ENCODE assay signal across 26 cellular contexts in the genomic region with DNA sequence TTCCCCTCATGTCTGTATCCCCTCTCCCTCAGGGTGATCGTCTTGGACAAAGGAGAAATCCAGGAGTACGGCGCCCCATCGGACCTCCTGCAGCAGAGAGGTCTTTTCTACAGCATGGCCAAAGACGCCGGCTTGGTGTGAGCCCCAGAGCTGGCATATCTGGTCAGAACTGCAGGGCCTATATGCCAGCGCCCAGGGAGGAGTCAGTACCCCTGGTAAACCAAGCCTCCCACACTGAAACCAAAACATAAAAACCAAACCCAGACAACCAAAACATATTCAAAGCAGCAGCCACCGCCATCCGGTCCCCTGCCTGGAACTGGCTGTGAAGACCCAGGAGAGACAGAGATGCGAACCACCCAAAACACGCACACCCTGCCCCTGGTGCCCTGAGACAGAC.
A peak's percentile ranks its signal among the peaks of the same experiment; 100 is the strongest.
DNase-seq lines count a peak whose midpoint lies in the region; ATAC-seq and TF ChIP-seq lines count a peak whose summit lies in the region.
"Had no signal": no experiment of that assay in that cellular context is flagged by ENCODE, and none has a peak within 500 bp of the region (broad histone marks: within the 10 kb centered on the region; RNA-seq: fewer than 3 reads in every experiment).

No MANE protein-coding gene starts in this region.

- no peaks in the 10 kb centered on the region for H3K79me1 ChIP-seq in H9 (ENCODE audit: insufficient read depth, low read depth, low read length, poor library complexity, severe bottlenecking)

- H2BK20ac ChIP-seq in H9 (ENCODE audit: low read depth, low read length, poor library complexity, severe bottlenecking): no peak overlapping the region

- no peak overlapping the region for H3K4me3 Mint-ChIP-seq in activated CD4-positive, alpha-beta T cell treated with anti-CD3 and anti-CD28 coated beads, Interleukin-2, amount 10 ng/mL, durations not matched to agents 7 days and 5 days
- H3K4me3 Mint-ChIP-seq in activated CD4-positive, alpha-beta T cell treated with anti-CD3 and anti-CD28 coated beads, Interleukin-2, amount 10 ng/mL, durations not matched to agents 24 days and 14 days: no peak overlapping the region
- H3K4me3 Mint-ChIP-seq in H9: no peak overlapping the region; a peak in 1 of 5 replicates
- H3K4me3 Mint-ChIP-seq: CD4-positive, alpha-beta memory T cell had no signal

- H3K4me2 ChIP-seq in H9 (ENCODE audit: insufficient read depth, insufficient read length, low read length): no peak overlapping the region

- no peak overlapping the region for H3T11ph ChIP-seq in H9 (ENCODE audit: low read length)

- H2AK5ac ChIP-seq in H9 (ENCODE audit: insufficient read length, low read length): no peak overlapping the region

- CTCF ChIA-PET in activated CD4-positive, alpha-beta T cell treated with anti-CD3 and anti-CD28 coated beads, Interleukin-2, amount 10 ng/mL, durations not matched to agents 7 days and 5 days (lab: Charles Lee): no interaction called here

- H3K4ac ChIP-seq in H9 (ENCODE audit: low read depth, low read length): no peak overlapping the region

- no peak overlapping the region for H2BK12ac ChIP-seq in H9 (ENCODE audit: insufficient read length, low read depth, low read length)

- H3K9ac ChIP-seq in H9 (ENCODE audit: extremely low read depth, insufficient read length, low read length): no peak overlapping the region
- no peak overlapping the region for H3K9ac ChIP-seq in stomach smooth muscle (ENCODE audit: low read length in 2 of 2)

- H2AFZ ChIP-seq in H9 (ENCODE audit: low read length): no peak overlapping the region

- POLR2A ChIA-PET in activated CD4-positive, alpha-beta T cell treated with anti-CD3 and anti-CD28 coated beads, Interleukin-2, amount 10 ng/mL, durations not matched to agents 7 days and 5 days (lab: Charles Lee): no interaction called here

- no peak overlapping the region for H3K18ac ChIP-seq in H9 (ENCODE audit: insufficient read length, low read depth, low read length)

- no peaks in the 10 kb centered on the region for H3K79me2 ChIP-seq in H9 (ENCODE audit: insufficient read depth, low read length)

- no peak for TF ChIP-seq CTCF in H9 (conservative IDR thresholded peaks at IDR 0.05)

- H2BK15ac ChIP-seq in H9 (ENCODE audit: low read depth, low read length): no peak overlapping the region

- no peaks in the 10 kb centered on the region for H3K27me3 Mint-ChIP-seq in activated CD4-positive, alpha-beta T cell treated with anti-CD3 and anti-CD28 coated beads, Interleukin-2, amount 10 ng/mL, durations not matched to agents 7 days and 5 days
- H3K27me3 Mint-ChIP-seq in activated CD4-positive, alpha-beta T cell treated with anti-CD3 and anti-CD28 coated beads, Interleukin-2, amount 10 ng/mL, durations not matched to agents 24 days and 14 days: no peaks in the 10 kb centered on the region
- peaks cover 1% of the 10 kb centered on the region; the same call in 1 of the 2 replicates for H3K27me3 Mint-ChIP-seq in H9 (ENCODE audit: low read depth)
- H3K27me3 Mint-ChIP-seq: CD4-positive, alpha-beta memory T cell had no signal

- H3K14ac ChIP-seq in H9 (ENCODE audit: insufficient read depth, low read length): no peak overlapping the region

- H3K23me2 ChIP-seq in H9 (ENCODE audit: insufficient read length, low read depth, low read length, poor library complexity, severe bottlenecking): no peaks in the 10 kb centered on the region

- H3K23ac ChIP-seq in H9 (ENCODE audit: insufficient read length, low read depth, low read length): no peak overlapping the region

- H3K36me3 Mint-ChIP-seq in activated CD4-positive, alpha-beta T cell treated with anti-CD3 and anti-CD28 coated beads, Interleukin-2, amount 10 ng/mL, durations not matched to agents 7 days and 5 days (ENCODE audit: low read depth): peaks cover 40% of the 10 kb centered on the region
- peaks cover 60% of the 10 kb centered on the region for H3K36me3 Mint-ChIP-seq in activated CD4-positive, alpha-beta T cell treated with anti-CD3 and anti-CD28 coated beads, Interleukin-2, amount 10 ng/mL, durations not matched to agents 24 days and 14 days (ENCODE audit: low read depth)
- peaks cover 30 to 76% (median 70%) of the 10 kb centered on the region in 3 experiments; a peak in 6 of 7 replicates for H3K36me3 Mint-ChIP-seq in H9 (ENCODE audit: insufficient read depth in 1 of 3, low read depth in 3 of 3)

- peak overlapping the region; percentile 5 for H3K27ac Mint-ChIP-seq in activated CD4-positive, alpha-beta T cell treated with anti-CD3 and anti-CD28 coated beads, Interleukin-2, amount 10 ng/mL, durations not matched to agents 7 days and 5 days
- H3K27ac Mint-ChIP-seq in activated CD4-positive, alpha-beta T cell treated with anti-CD3 and anti-CD28 coated beads, Interleukin-2, amount 10 ng/mL, durations not matched to agents 24 days and 14 days: no peak overlapping the region
- peak overlapping the region in 2 of 3 experiments; percentile 28 to 65; a peak in 2 of 7 replicates for H3K27ac Mint-ChIP-seq in H9

- no peak overlapping the region for H4K8ac ChIP-seq in H9 (replicated peaks; ENCODE audit: insufficient read length, low read depth, low read length)

- H3K9me3 ChIP-seq in H9 (ENCODE audit: control insufficient read depth, low read depth, low read length) (no peaks in the 10 kb centered on the region), stomach smooth muscle (ENCODE audit: control insufficient read depth in 2 of 2, low read length in 2 of 2) (no peaks in the 10 kb centered on the region)

- intact Hi-C loops in activated CD4-positive, alpha-beta T cell treated with anti-CD3 and anti-CD28 coated beads, Interleukin-2, amount 10 ng/mL, durations not matched to agents 24 days and 14 days (cut with micrococcal nuclease): no loop called here

- no CpG with 5 or more reads among the region's 11 CpGs for whole genome bisulfite sequencing in H9 (ENCODE audit: extremely low coverage, insufficient read length, low lambda C conversion rate)

- H4K20me1 ChIP-seq in H9 (ENCODE audit: control insufficient read depth, insufficient read depth, insufficient read length): no peaks in the 10 kb centered on the region

- no peak for DNase-seq in activated CD4-positive, alpha-beta T cell treated with anti-CD3 and anti-CD28 coated beads, Interleukin-2, amount 10 ng/mL, durations not matched to agents 7 days and 5 days
- DNase-seq in activated CD4-positive, alpha-beta T cell treated with anti-CD3 and anti-CD28 coated beads, Interleukin-2, amount 10 ng/mL, durations not matched to agents 24 days and 14 days: no peak
- DNase-seq in H9: no peak
- DNase-seq in germinal center (ENCODE audit: low spot score): peak; percentile 47
- no peak for DNase-seq in AG08395 (ENCODE audit: low spot score)
- no peak for DNase-seq in globus pallidus (ENCODE audit: low spot score)
- DNase-seq: 8988T; ACHN; C1 segment of cervical spinal cord; CD4-positive, alpha-beta memory T cell; COR-L47; DMS53; Karpas-422; NCI-H1092; NCI-H1417 treated with DMSO at 0.1 percent for 48 hours; NCI-H1694 treated with DMSO at 0.1 percent for 48 hours; NCI-H2081; NCI-H2227 treated with DMSO at 0.1 percent for 48 hours; NCI-H526 treated with DMSO at 0.1 percent for 48 hours; SHP77 treated with DMSO at 0.1 percent for 48 hours had no signal

- no peak overlapping the region for H4K91ac ChIP-seq in H9 (ENCODE audit: insufficient read length, low read depth, low read length)

- no peaks in the 10 kb centered on the region for H3K9me3 Mint-ChIP-seq in activated CD4-positive, alpha-beta T cell treated with anti-CD3 and anti-CD28 coated beads, Interleukin-2, amount 10 ng/mL, durations not matched to agents 7 days and 5 days
- no peaks in the 10 kb centered on the region for H3K9me3 Mint-ChIP-seq in activated CD4-positive, alpha-beta T cell treated with anti-CD3 and anti-CD28 coated beads, Interleukin-2, amount 10 ng/mL, durations not matched to agents 24 days and 14 days
- H3K9me3 Mint-ChIP-seq in H9: no peaks in the 10 kb centered on the region

- H3K27me3 ChIP-seq in H9 (ENCODE audit: insufficient read depth, low read length) (no peaks in the 10 kb centered on the region), stomach smooth muscle (ENCODE audit: control insufficient read depth in 1 of 2, insufficient read depth in 2 of 2, low read length in 2 of 2) (no peaks in the 10 kb centered on the region)

- H2BK5ac ChIP-seq in H9 (ENCODE audit: insufficient read length, low read length): no peak overlapping the region

- H3K27ac ChIP-seq in H9 (ENCODE audit: insufficient read length, low read depth, low read length): no peak overlapping the region
- H3K27ac ChIP-seq in stomach smooth muscle (ENCODE audit: low read length): peak overlapping the region; percentile 24
- H3K27ac ChIP-seq: HL-60, RWPE1 had no signal

- H3K36me3 ChIP-seq in stomach smooth muscle (ENCODE audit: control insufficient read depth in 2 of 2, insufficient read depth in 2 of 2, low read length in 2 of 2): peaks cover 48 to 55% of the 10 kb centered on the region in 2 donors

- H3K4me1 Mint-ChIP-seq in activated CD4-positive, alpha-beta T cell treated with anti-CD3 and anti-CD28 coated beads, Interleukin-2, amount 10 ng/mL, durations not matched to agents 7 days and 5 days: no peaks in the 10 kb centered on the region
- peaks cover 4% of the 10 kb centered on the region for H3K4me1 Mint-ChIP-seq in activated CD4-positive, alpha-beta T cell treated with anti-CD3 and anti-CD28 coated beads, Interleukin-2, amount 10 ng/mL, durations not matched to agents 24 days and 14 days
- H3K4me1 Mint-ChIP-seq in H9: peaks cover 10 to 14% of the 10 kb centered on the region in 2 experiments
- H3K4me1 Mint-ChIP-seq: CD4-positive, alpha-beta memory T cell had no signal

- H3K4me3 ChIP-seq in stomach smooth muscle (ENCODE audit: low read length in 2 of 2): no peak overlapping the region

- H3K56ac ChIP-seq in H9 (ENCODE audit: insufficient read length, low read depth, low read length): no peak overlapping the region

- no peak for ATAC-seq in GM18873 (IDR thresholded peaks at IDR 0.05; ENCODE audit: low FRiP score, unreplicated experiment)
- ATAC-seq: HCT116, Panc1 had no signal

- H3K4me1 ChIP-seq in H9 (ENCODE audit: insufficient read depth, low read length) (no peaks in the 10 kb centered on the region), stomach smooth muscle (ENCODE audit: control insufficient read depth, insufficient read depth, low read length) (peaks cover 7% of the 10 kb centered on the region)

- H2BK120ac ChIP-seq in H9 (ENCODE audit: low read depth, low read length, poor library complexity, severe bottlenecking): no peak overlapping the region

- no peak overlapping the region for H4K5ac ChIP-seq in H9 (ENCODE audit: insufficient read length, low read depth, low read length)
